ENCODE assay signal across 1 cellular context in genomic region chr6:381742-382461, GRCh38.
TF ChIP-seq lines count a peak whose summit lies in the region.

No MANE protein-coding gene starts in this region.

TF ChIP-seq in GM12878, 131 proteins besides CTCF, POLR2A, EP300 and RAD21 (continued from another document):
- TF ChIP-seq ZBTB33 (IDR thresholded peaks at IDR 0.05) (no peak), EED (IDR thresholded peaks at IDR 0.05; ENCODE audit: low read depth) (0 out of 2 replicates have a peak, but pooled peaks have one; percentile 25), MLLT1 (IDR thresholded peaks at IDR 0.05) (peak; percentile 63; the same call in 1 of the 2 replicates), TAF1 (IDR thresholded peaks at IDR 0.05; ENCODE audit: borderline replicate concordance, low read depth, low read length) (peak; percentile 27; the same call in 1 of the 2 replicates), MEF2A (IDR thresholded peaks at IDR 0.05; ENCODE audit: insufficient read depth, low read depth, low read length) (0 out of 2 replicates have a peak, but pooled peaks have one; percentile 8), NR2C2 (IDR thresholded peaks at IDR 0.05; ENCODE audit: borderline replicate concordance, control insufficient read depth, insufficient read length, low read depth) (no peak), BHLHE40 (IDR thresholded peaks at IDR 0.05; ENCODE audit: borderline replicate concordance in 1 of 2, low read depth in 2 of 2, low read length in 1 of 2) (peak in 1 of 2 experiments; percentile 11; a peak in 1 of 4 replicates), CUX1 (IDR thresholded peaks at IDR 0.05; ENCODE audit: insufficient replicate concordance, low read depth, low read length) (no peak), IRF3 (IDR thresholded peaks at IDR 0.05) (no peak), EZH2 (IDR thresholded peaks at IDR 0.05; ENCODE audit: borderline replicate concordance, control insufficient read depth, low read depth, low read length) (no peak), ATF3 (IDR thresholded peaks at IDR 0.05; ENCODE audit: borderline replicate concordance, extremely low read depth, low read depth, low read length) (no peak), ZZZ3 (IDR thresholded peaks at IDR 0.05; ENCODE audit: control insufficient read depth, insufficient read length, low read depth) (no peak), CBFB (IDR thresholded peaks at IDR 0.05; ENCODE audit: low read depth) (no peak), IKZF2 (IDR thresholded peaks at IDR 0.05) (0 out of 4 replicates have a peak, but pooled peaks of 1 of the 2 experiments have one; percentile 22), JUNB (IDR thresholded peaks at IDR 0.05) (0 out of 2 replicates have a peak, but pooled peaks have one; percentile 5), RELB (IDR thresholded peaks at IDR 0.05; ENCODE audit: low read depth) (peak; percentile 45; the same call in 1 of the 2 replicates)
